18 cellular contexts compared by ENCODE assay signal in the genomic region with DNA sequence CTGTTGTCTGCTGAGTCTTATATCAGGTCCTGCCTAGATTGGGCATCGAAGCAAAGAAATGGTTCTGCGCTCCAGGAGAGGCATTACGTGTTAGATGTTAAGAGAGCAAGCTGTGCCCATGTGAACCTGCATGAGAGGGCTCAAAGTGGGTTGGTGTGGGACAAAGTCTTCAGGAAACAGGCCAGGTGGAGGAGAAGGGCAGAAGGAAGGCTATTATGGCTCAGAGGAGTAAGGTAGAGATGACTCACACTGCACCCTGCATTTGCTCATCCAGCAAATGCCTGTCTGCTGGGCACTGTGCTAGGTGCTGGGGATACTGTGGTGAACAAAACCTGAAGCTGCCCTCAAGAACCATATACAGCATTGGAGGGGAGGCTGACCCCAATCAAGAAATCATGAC. TPM values are rescaled to one million over a fixed set of nuclear protein-coding genes. Genes with fewer than 3 reads are reported as not detected.
DNase-seq lines count a peak whose midpoint lies in the region; ATAC-seq and TF ChIP-seq lines count a peak whose summit lies in the region.
"Had no signal": no experiment of that assay in that cellular context is flagged by ENCODE, and none has a peak within 500 bp of the region (broad histone marks: within the 10 kb centered on the region; RNA-seq: fewer than 3 reads in every experiment).

No MANE protein-coding gene starts in this region.

- no peaks in the 10 kb centered on the region for H3F3A ChIP-seq in PC-3 (ENCODE audit: low read length, unreplicated experiment)

- peak overlapping the region; percentile 58 for H3K27ac Mint-ChIP-seq in activated CD4-positive, alpha-beta T cell treated with anti-CD3 and anti-CD28 coated beads, Interleukin-2, amount 10 ng/mL, durations not matched to agents 24 days and 14 days
- H3K27ac Mint-ChIP-seq: activated CD4-positive, alpha-beta memory T cell treated with anti-CD3 and anti-CD28 coated beads for 36 hours had no signal

- intact Hi-C loops in activated CD4-positive, alpha-beta T cell treated with anti-CD3 and anti-CD28 coated beads, Interleukin-2, amount 10 ng/mL, durations not matched to agents 24 days and 14 days (cut with micrococcal nuclease) = loop anchor here (1.0 kb wide), 1 partner anchor 8 kb away; no protein-coding TSS in a partner anchor
- intact Hi-C loops in PC-3 (cut with micrococcal nuclease) = no loop called here

- no peaks in the 10 kb centered on the region for H3K9me3 ChIP-seq in PC-3 (ENCODE audit: low read length)
- H3K9me3 ChIP-seq: BLaER1, colonic mucosa, heart right ventricle had no signal

- H2AFZ ChIP-seq in PC-3 (ENCODE audit: low read length) = no peak overlapping the region

- H3K4me1 Mint-ChIP-seq in activated CD4-positive, alpha-beta T cell treated with anti-CD3 and anti-CD28 coated beads, Interleukin-2, amount 10 ng/mL, durations not matched to agents 24 days and 14 days = peaks cover 58% of the 10 kb centered on the region

- ATAC-seq in PC-3 (peak; percentile 82), esophagus mucosa (peak; percentile 59), HG03565 (IDR thresholded peaks at IDR 0.05; ENCODE audit: unreplicated experiment) (no peak)
- ATAC-seq: heart right ventricle, Right ventricle myocardium inferior had no signal

- H3K4me3 ChIP-seq in PC-3 (ENCODE audit: low read length) = no peak overlapping the region
- H3K4me3 ChIP-seq: BLaER1, colonic mucosa, heart right ventricle had no signal

- no peak overlapping the region for H3K4me2 ChIP-seq in PC-3 (ENCODE audit: low read length)

- no peaks in the 10 kb centered on the region for H3K27me3 ChIP-seq in PC-3 (ENCODE audit: low read length)
- H3K27me3 ChIP-seq: BLaER1, colonic mucosa, heart right ventricle had no signal

- no peaks in the 10 kb centered on the region for H3K9me3 Mint-ChIP-seq in activated CD4-positive, alpha-beta T cell treated with anti-CD3 and anti-CD28 coated beads, Interleukin-2, amount 10 ng/mL, durations not matched to agents 24 days and 14 days
- H3K9me3 Mint-ChIP-seq: activated CD4-positive, alpha-beta memory T cell treated with anti-CD3 and anti-CD28 coated beads for 36 hours; activated naive CD4-positive, alpha-beta T cell treated with anti-CD3 and anti-CD28 coated beads, Interleukin-2, amount 50 U/mL, for 24 hours had no signal

- no peaks in the 10 kb centered on the region for H3K36me3 ChIP-seq in PC-3 (ENCODE audit: low read depth, low read length)
- H3K36me3 ChIP-seq: colonic mucosa had no signal

- DNase-seq in activated CD4-positive, alpha-beta T cell treated with anti-CD3 and anti-CD28 coated beads, Interleukin-2, amount 10 ng/mL, durations not matched to agents 24 days and 14 days = no peak
- DNase-seq in activated CD4-positive, alpha-beta T cell treated with anti-CD3 and anti-CD28 coated beads for 48 hours = no peak
- DNase-seq in PC-3 (peak; percentile 48), renal cortical epithelial cell (ENCODE audit: low read depth) (peak; percentile 32), DMS114 treated with DMSO at 0.1 percent for 48 hours (lab: John Stamatoyannopoulos, UW; ENCODE audit: unreplicated experiment) (no peak), AG08396 (ENCODE audit: low spot score) (no peak)
- DNase-seq: activated CD4-positive, alpha-beta memory T cell treated with anti-CD3 and anti-CD28 coated beads for 36 hours; activated T-cell treated with anti-CD3 and anti-CD28 coated beads for 4 hours; colonic mucosa; heart right ventricle; NCI-H1436 treated with DMSO at 0.1 percent for 48 hours; NCI-H2171 treated with DMSO at 0.1 percent for 48 hours; NCI-H526 had no signal

- CTCF ChIA-PET in PC-3 (lab: Charles Lee) = interaction anchor here (0.5 kb wide), 1 partner anchor 150 kb away, joined by 3 read pairs; no protein-coding TSS in a partner anchor

- POLR2A ChIA-PET in PC-3 (lab: Charles Lee; ENCODE audit: unreplicated experiment) = no interaction called here

- peaks cover 21% of the 10 kb centered on the region for H3K4me1 ChIP-seq in PC-3 (ENCODE audit: insufficient read depth, low read length)
- H3K4me1 ChIP-seq: colonic mucosa had no signal

- H3K4me3 Mint-ChIP-seq in activated CD4-positive, alpha-beta T cell treated with anti-CD3 and anti-CD28 coated beads, Interleukin-2, amount 10 ng/mL, durations not matched to agents 24 days and 14 days = no peak overlapping the region
- H3K4me3 Mint-ChIP-seq: activated CD4-positive, alpha-beta memory T cell treated with anti-CD3 and anti-CD28 coated beads for 36 hours; activated naive CD4-positive, alpha-beta T cell treated with anti-CD3 and anti-CD28 coated beads, Interleukin-2, amount 50 U/mL, for 24 hours had no signal

- H3K79me2 ChIP-seq in PC-3 (ENCODE audit: low read length) = peaks cover 26% of the 10 kb centered on the region

- no TSS peak for BruUV-seq in PC-3 (replicated peaks; lab: Mats Ljungman, UMichigan)

- no peaks in the 10 kb centered on the region for H4K20me1 ChIP-seq in PC-3 (ENCODE audit: low read length)
- H4K20me1 ChIP-seq: BLaER1 had no signal

- no peak overlapping the region for H3K27ac ChIP-seq in PC-3 (ENCODE audit: low read length)
- H3K27ac ChIP-seq: BLaER1, colonic mucosa, heart right ventricle had no signal

- no peaks in the 10 kb centered on the region for H3K27me3 Mint-ChIP-seq in activated CD4-positive, alpha-beta T cell treated with anti-CD3 and anti-CD28 coated beads, Interleukin-2, amount 10 ng/mL, durations not matched to agents 24 days and 14 days
- H3K27me3 Mint-ChIP-seq: activated CD4-positive, alpha-beta memory T cell treated with anti-CD3 and anti-CD28 coated beads for 36 hours; activated naive CD4-positive, alpha-beta T cell treated with anti-CD3 and anti-CD28 coated beads, Interleukin-2, amount 50 U/mL, for 24 hours had no signal

- no peak overlapping the region for H3K9ac ChIP-seq in PC-3 (ENCODE audit: low read length)
- H3K9ac ChIP-seq: BLaER1 had no signal

- peaks cover 25% of the 10 kb centered on the region for H3K36me3 Mint-ChIP-seq in activated CD4-positive, alpha-beta T cell treated with anti-CD3 and anti-CD28 coated beads, Interleukin-2, amount 10 ng/mL, durations not matched to agents 24 days and 14 days (ENCODE audit: low read depth)

- no peaks in the 10 kb centered on the region for H3K9me2 ChIP-seq in PC-3 (replicated peaks; ENCODE audit: low read length)

- TF ChIP-seq CTCF in PC-3 (conservative IDR thresholded peaks at IDR 0.05; ENCODE audit: low read depth, low read length) = no peak

RNA-seq across cellular contexts. Expression of a gene that starts 5.8 kb away (rescaled TPM):
- total RNA-seq in activated CD4-positive, alpha-beta T cell treated with anti-CD3 and anti-CD28 coated beads, Interleukin-2, amount 10 ng/mL, durations not matched to agents 24 days and 14 days = 10.4 and 13.1 TPM in 2 replicates
- total RNA-seq in PC-3 (2014; rRNA removed) = 8.5 and 12.0 TPM in 2 replicates
- total RNA-seq in esophagus mucosa = 3.5 TPM
- 6.8 and 12.4 TPM in 2 replicates for total RNA-seq in renal cortical epithelial cell

RNA-seq across cellular contexts. Expression of a gene that starts 6.1 kb away (rescaled TPM):
- total RNA-seq in activated CD4-positive, alpha-beta T cell treated with anti-CD3 and anti-CD28 coated beads, Interleukin-2, amount 10 ng/mL, durations not matched to agents 24 days and 14 days = 11.7 and 12.0 TPM in 2 replicates
- total RNA-seq in PC-3 (2014; rRNA removed) (9.4 and 13.0 TPM in 2 replicates), esophagus mucosa (8.4 TPM), renal cortical epithelial cell (11.8 and 12.6 TPM in 2 replicates)

RNA-seq across cellular contexts. Expression of a gene that starts 55.1 kb away (rescaled TPM):
- total RNA-seq in activated CD4-positive, alpha-beta T cell treated with anti-CD3 and anti-CD28 coated beads, Interleukin-2, amount 10 ng/mL, durations not matched to agents 24 days and 14 days = 60.9 and 61.7 TPM in 2 replicates
- 73.6 and 78.7 TPM in 2 replicates for total RNA-seq in PC-3 (2014; rRNA removed)
- total RNA-seq in esophagus mucosa = 27.0 TPM
- total RNA-seq in renal cortical epithelial cell = 28.8 and 36.8 TPM in 2 replicates

Comparison
In these comparisons a context has a peak if more than half of its experiments do, and no peak if none do; other contexts are left out.
1. DNase-seq: peak in PC-3 (single experiment) and renal cortical epithelial cell (single experiment); none in activated CD4-positive, alpha-beta T cell treated with anti-CD3 and anti-CD28 coated beads, Interleukin-2, amount 10 ng/mL, durations not matched to agents 24 days and 14 days (single experiment), activated CD4-positive, alpha-beta T cell treated with anti-CD3 and anti-CD28 coated beads for 48 hours (single experiment), DMS114 treated with DMSO at 0.1 percent for 48 hours (single experiment) and AG08396 (single experiment).